ENCODE assay signal across 16 cellular contexts in the genomic region with DNA sequence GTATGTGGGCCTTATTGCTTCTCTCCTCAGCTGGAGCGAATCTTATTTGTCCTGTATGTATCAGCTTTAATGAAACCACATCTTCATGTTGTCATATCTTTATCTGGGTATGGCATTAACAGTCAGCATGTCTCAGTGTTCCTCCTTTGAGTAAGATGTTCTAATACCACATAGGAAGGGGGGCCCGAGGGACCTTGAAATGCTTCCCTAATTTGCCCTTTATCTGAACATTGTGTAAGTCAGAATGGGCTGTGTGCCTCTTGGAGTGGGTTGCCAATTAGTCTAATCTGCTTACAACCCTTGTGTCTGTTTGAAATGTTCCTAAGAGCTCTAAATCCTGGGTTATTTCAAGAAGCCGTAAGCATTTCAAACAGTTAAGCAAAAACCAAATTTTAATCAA.
A peak's percentile ranks its signal among the peaks of the same experiment; 100 is the strongest.
DNase-seq lines count a peak whose midpoint lies in the region; ATAC-seq and TF ChIP-seq lines count a peak whose summit lies in the region.
"Had no signal": no experiment of that assay in that cellular context is flagged by ENCODE, and none has a peak within 500 bp of the region (broad histone marks: within the 10 kb centered on the region; RNA-seq: fewer than 3 reads in every experiment).

No MANE protein-coding gene starts in this region.

- ATAC-seq in left ventricle myocardium superior (peak; percentile 50), heart left ventricle (no peak), GM19328 (IDR thresholded peaks at IDR 0.05; ENCODE audit: unreplicated experiment) (no peak)

- H3K9me3 ChIP-seq in heart left ventricle: no peaks in the 10 kb centered on the region
- H3K9me3 ChIP-seq in tibial artery: no peaks in the 10 kb centered on the region

- H3K4me3 ChIP-seq in heart left ventricle (no peak overlapping the region), tibial artery (no peak overlapping the region)

- 92 to 98% (median 94%) methylated on average over 3 of the region's 3 CpGs for WGBS in heart left ventricle, 4 donors

- DNase-seq in left ventricle myocardium superior (peak; percentile 27), heart left ventricle (no peak), NOMO-1 treated with DMSO at 0.1 percent for 48 hours (lab: John Stamatoyannopoulos, UW; ENCODE audit: unreplicated experiment) (peak; percentile 62), fibroblast of gingiva (ENCODE audit: low read depth) (peak; percentile 13), tibial artery (no peak), MV-4-11 (lab: John Stamatoyannopoulos, UW) (no peak)
- DNase-seq: ACHN; Calu3; CD4-positive, alpha-beta T cell; DND-41; GDM1; KG1; NCI-H1105; NCI-H1694 treated with DMSO at 0.1 percent for 48 hours; OCI-M1 had no signal

- TF ChIP-seq CTCF in heart left ventricle (IDR thresholded peaks at IDR 0.05) (no peak), tibial artery (IDR thresholded peaks at IDR 0.05) (no peak)

- intact Hi-C loops in left ventricle myocardium superior (cut with micrococcal nuclease): no loop called here
- intact Hi-C loops in heart left ventricle (cut with DNase I): no loop called here
- intact Hi-C loops in tibial artery (cut with DNase I; ENCODE audit: low total_unique reads): no loop called here

- H3K27ac ChIP-seq in heart left ventricle (no peak overlapping the region), tibial artery (no peak overlapping the region)

- no peaks in the 10 kb centered on the region for H3K36me3 ChIP-seq in heart left ventricle
- H3K36me3 ChIP-seq in tibial artery: no peaks in the 10 kb centered on the region

- no peaks in the 10 kb centered on the region for H3K27me3 ChIP-seq in heart left ventricle
- H3K27me3 ChIP-seq in tibial artery: no peaks in the 10 kb centered on the region

- H3K4me1 ChIP-seq in heart left ventricle (peaks cover 0 to 1% (median 0%) of the 10 kb centered on the region in 12 donors), tibial artery (peaks cover 0 to 57% (median 6%) of the 10 kb centered on the region in 4 donors)

- no peak for TF ChIP-seq POLR2A in heart left ventricle (IDR thresholded peaks at IDR 0.05)

Comparison
In these comparisons a context has a peak if more than half of its experiments do, and no peak if none do; other contexts are left out.
1. DNase-seq: peak in left ventricle myocardium superior (single experiment), NOMO-1 treated with DMSO at 0.1 percent for 48 hours (single experiment) and fibroblast of gingiva (single experiment); none in heart left ventricle (0 of 5), tibial artery (0 of 2) and MV-4-11 (single experiment).